In the genomic region with DNA sequence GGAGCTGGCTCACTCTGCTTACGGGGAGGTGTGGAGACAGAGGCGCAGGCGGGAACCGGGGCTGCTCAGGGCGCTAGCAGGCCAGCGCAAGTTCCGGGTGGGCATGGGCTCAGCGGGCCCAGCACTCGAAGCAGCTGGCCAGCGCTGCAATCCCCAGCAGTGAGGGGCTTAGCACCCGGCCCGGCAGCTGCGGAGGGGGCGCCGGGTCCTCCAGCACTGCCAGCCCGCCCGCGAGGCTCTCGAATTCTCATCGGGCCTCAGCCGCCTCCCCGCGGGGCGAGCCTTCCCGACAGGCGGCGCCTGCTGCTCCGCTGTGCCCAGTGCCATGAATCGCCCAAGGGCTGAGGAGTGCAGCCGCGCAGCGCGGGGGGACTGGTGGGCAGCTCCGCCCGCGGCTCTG, we compare ENCODE assay signal across 19 cellular contexts.
A peak's percentile ranks its signal among the peaks of the same experiment; 100 is the strongest.
DNase-seq lines count a peak whose midpoint lies in the region; ATAC-seq lines count a peak whose summit lies in the region.
"Had no signal": no experiment of that assay in that cellular context is flagged by ENCODE, and none has a peak within 500 bp of the region (broad histone marks: within the 10 kb centered on the region; RNA-seq: fewer than 3 reads in every experiment).

No MANE protein-coding gene starts in this region.

- no peak overlapping the region for H3K4me3 ChIP-seq in mesenchymal stem cell (ENCODE audit: insufficient read depth in 1 of 2, low read depth in 1 of 2, low read length in 2 of 2)
- H3K4me3 ChIP-seq: BLaER1, GM23338 had no signal

- no peak overlapping the region for H3K27ac ChIP-seq in mesenchymal stem cell (ENCODE audit: low read length, poor library complexity, severe bottlenecking)
- H3K27ac ChIP-seq: 22Rv1, BLaER1, C4-2B had no signal

- no peak overlapping the region for H4K8ac ChIP-seq in mesenchymal stem cell (ENCODE audit: low read length)

- H2BK120ac ChIP-seq in mesenchymal stem cell (ENCODE audit: low read depth, low read length), result no peak overlapping the region

- H3K4me1 ChIP-seq in mesenchymal stem cell (ENCODE audit: control insufficient read depth, insufficient read depth, low read depth, low read length), result peaks cover 2% of the 10 kb centered on the region
- H3K4me1 ChIP-seq: Caco-2 had no signal

- no peaks in the 10 kb centered on the region for H3K79me1 ChIP-seq in mesenchymal stem cell (replicated peaks; ENCODE audit: low read length, poor library complexity, severe bottlenecking)

- H3K9me3 Mint-ChIP-seq in stimulated activated memory B cell treated with anti-CD40 and anti-IgM and Interleukin-4, amounts not matched to agents 10 μg/mL and 1 μg/mL and 100 μg/mL, for 72 hours, result no peaks in the 10 kb centered on the region
- H3K9me3 Mint-ChIP-seq: CD8-positive, alpha-beta T cell had no signal

- no peak overlapping the region for H2BK5ac ChIP-seq in mesenchymal stem cell (ENCODE audit: low read depth, low read length, poor library complexity, severe bottlenecking)

- H3K27me3 ChIP-seq in mesenchymal stem cell (ENCODE audit: control insufficient read depth in 1 of 2, insufficient read depth in 1 of 2, low read length in 2 of 2), result peaks cover 0 to 17% of the 10 kb centered on the region in 2 experiments
- H3K27me3 ChIP-seq: BLaER1 had no signal

- no peaks in the 10 kb centered on the region for H3K9me3 ChIP-seq in mesenchymal stem cell (ENCODE audit: control insufficient read depth, low read length)

- no peak overlapping the region for H2BK12ac ChIP-seq in mesenchymal stem cell (ENCODE audit: low read length in 2 of 2)

- no peak overlapping the region for H3K18ac ChIP-seq in mesenchymal stem cell (ENCODE audit: low read depth in 1 of 2, low read length in 2 of 2)

- H3K23ac ChIP-seq in mesenchymal stem cell (ENCODE audit: low read length in 2 of 2), result no peak overlapping the region

- no peaks in the 10 kb centered on the region for H3K36me3 Mint-ChIP-seq in stimulated activated memory B cell treated with anti-CD40 and anti-IgM and Interleukin-4, amounts not matched to agents 10 μg/mL and 1 μg/mL and 100 μg/mL, for 72 hours
- H3K36me3 Mint-ChIP-seq: CD4-positive, CD25-positive, alpha-beta regulatory T cell; CD8-positive, alpha-beta T cell had no signal

- H3K27ac Mint-ChIP-seq in stimulated activated memory B cell treated with anti-CD40 and anti-IgM and Interleukin-4, amounts not matched to agents 10 μg/mL and 1 μg/mL and 100 μg/mL, for 72 hours, result no peak overlapping the region
- H3K27ac Mint-ChIP-seq: B cell; CD8-positive, alpha-beta T cell; GM23338; H9 had no signal

- no peak overlapping the region for H3K4me3 Mint-ChIP-seq in stimulated activated memory B cell treated with anti-CD40 and anti-IgM and Interleukin-4, amounts not matched to agents 10 μg/mL and 1 μg/mL and 100 μg/mL, for 72 hours
- H3K4me3 Mint-ChIP-seq: B cell; CD4-positive, CD25-positive, alpha-beta regulatory T cell; CD8-positive, alpha-beta T cell; GM23338 had no signal

- DNase-seq in activated gamma-delta T cell (lab: John Stamatoyannopoulos, UW) (peak; percentile 11), activated gamma-delta T cell treated with Interleukin-2 at 50 U/mL for 16 hours (no peak), mesenchymal stem cell (no peak), NCI-H2029 (lab: John Stamatoyannopoulos, UW) (no peak)
- DNase-seq in activated naive CD4-positive, alpha-beta T cell (lab: John Stamatoyannopoulos, UW), result no peak
- DNase-seq: Caco-2; CD4-positive, CD25-positive, alpha-beta regulatory T cell; CD8-positive, alpha-beta T cell; DMS153; DND-41; H9 had no signal

- H3K4ac ChIP-seq in mesenchymal stem cell (ENCODE audit: low read depth in 1 of 2, low read length in 2 of 2), result no peak overlapping the region

- whole genome bisulfite sequencing in mesenchymal stem cell, result 97% methylated on average over 36 of the region's 36 CpGs

- peak overlapping the region; percentile 27 for H4K91ac ChIP-seq in mesenchymal stem cell (ENCODE audit: low read length)

- H3K4me2 ChIP-seq in mesenchymal stem cell (ENCODE audit: low read length, poor library complexity, severe bottlenecking), result no peak overlapping the region
- H3K4me2 ChIP-seq: BLaER1, GM23338 had no signal

- peaks cover 0 to 4% of the 10 kb centered on the region in 2 experiments for H3K36me3 ChIP-seq in mesenchymal stem cell (ENCODE audit: control insufficient read depth in 1 of 2, insufficient read depth in 2 of 2, low read depth in 1 of 2, low read length in 2 of 2)
- H3K36me3 ChIP-seq: BLaER1 had no signal

- H2AK5ac ChIP-seq in mesenchymal stem cell (ENCODE audit: low read length, severe bottlenecking), result no peak overlapping the region

- H3K9ac ChIP-seq in mesenchymal stem cell (ENCODE audit: low read length), result no peak overlapping the region
- H3K9ac ChIP-seq: BLaER1 had no signal

- H2BK15ac ChIP-seq in mesenchymal stem cell (ENCODE audit: low read depth, poor library complexity, severe bottlenecking), result peak overlapping the region; percentile 67

- H3K14ac ChIP-seq in mesenchymal stem cell (ENCODE audit: low read length in 2 of 2), result no peak overlapping the region

- H2AFZ ChIP-seq in mesenchymal stem cell (ENCODE audit: low read depth, low read length), result no peak overlapping the region
- H2AFZ ChIP-seq: GM23338 had no signal

- H3K27me3 Mint-ChIP-seq in stimulated activated memory B cell treated with anti-CD40 and anti-IgM and Interleukin-4, amounts not matched to agents 10 μg/mL and 1 μg/mL and 100 μg/mL, for 72 hours, result no peaks in the 10 kb centered on the region
- H3K27me3 Mint-ChIP-seq: B cell; CD4-positive, CD25-positive, alpha-beta regulatory T cell had no signal

- no peaks in the 10 kb centered on the region for H3K4me1 Mint-ChIP-seq in stimulated activated memory B cell treated with anti-CD40 and anti-IgM and Interleukin-4, amounts not matched to agents 10 μg/mL and 1 μg/mL and 100 μg/mL, for 72 hours
- H3K4me1 Mint-ChIP-seq: B cell, GM23338, H9 had no signal

- ATAC-seq in stimulated activated memory B cell treated with anti-CD40 and anti-IgM and Interleukin-4, amounts not matched to agents 10 μg/mL and 1 μg/mL and 100 μg/mL, for 72 hours, result peak; percentile 44
- no peak for ATAC-seq in GM21390 (IDR thresholded peaks at IDR 0.05; ENCODE audit: unreplicated experiment)
- ATAC-seq: CD8-positive, alpha-beta T cell; GM23338; HCT116 had no signal
